32 cellular contexts compared by ENCODE assay signal in genomic region chr3:160471892-160472291, GRCh38.
"Had no signal": no experiment of that assay in that cellular context is flagged by ENCODE, and none has a peak within 500 bp of the region (broad histone marks: within the 10 kb centered on the region; RNA-seq: fewer than 3 reads in every experiment).

No MANE protein-coding gene starts in this region.

- H3K4me1 ChIP-seq: SJCRH30 had no signal

- H3K9me3 ChIP-seq: SJCRH30 had no signal

- H3K36me3 ChIP-seq: brain microvascular endothelial cell, MG63, SJCRH30 had no signal

- ATAC-seq: activated CD4-positive, alpha-beta T cell treated with anti-CD3 and anti-CD28 coated beads for 36 hours; activated CD4-positive, CD25-positive, alpha-beta regulatory T cell treated with anti-CD3 and anti-CD28 coated beads, Interleukin-2, amount 50 U/mL, for 24 hours; activated CD8-positive, alpha-beta T cell treated with anti-CD3 and anti-CD28 coated beads, Interleukin-2, amount 10 ng/mL, durations not matched to agents 7 days and 5 days; activated naive CD8-positive, alpha-beta T cell treated with anti-CD3 and anti-CD28 coated beads, Interleukin-2, amount 50 U/mL, for 24 hours; activated T-cell treated with anti-CD3 and anti-CD28 coated beads, Interleukin-2, amount 50 U/mL, for 4 hours; Panc1; WTC11 had no signal

- H3K36me3 Mint-ChIP-seq: activated naive CD4-positive, alpha-beta T cell treated with anti-CD3 and anti-CD28 coated beads, Interleukin-2, amount 10 ng/mL, durations not matched to agents 7 days and 5 days had no signal

- H3K4me3 ChIP-seq: MG63, SJCRH30, SK-N-MC had no signal

- H3K27ac ChIP-seq: brain microvascular endothelial cell, SJCRH30, SK-N-MC had no signal

- H3K27ac Mint-ChIP-seq: activated CD4-positive, alpha-beta T cell treated with anti-CD3 and anti-CD28 coated beads for 36 hours; activated CD4-positive, alpha-beta T cell treated with anti-CD3 and anti-CD28 coated beads, Interleukin-2, amount 10 ng/mL, durations not matched to agents 7 days and 5 days; activated CD8-positive, alpha-beta T cell treated with anti-CD3 and anti-CD28 coated beads, Interleukin-2, amount 10 ng/mL, durations not matched to agents 7 days and 5 days; activated naive CD4-positive, alpha-beta T cell treated with anti-CD3 and anti-CD28 coated beads, Interleukin-2, amount 10 ng/mL, durations not matched to agents 7 days and 5 days; activated naive CD8-positive, alpha-beta T cell; activated naive CD8-positive, alpha-beta T cell treated with anti-CD3 and anti-CD28 coated beads, Interleukin-2, amount 50 U/mL, for 24 hours; activated T-helper 1 cell treated with anti-CD3 and anti-CD28 coated beads, Interleukin-12 subunit alpha, Interleukin-12 subunit beta, Interleukin-2, Interleukin-4 antibody, amounts not matched to agents 30 ng/mL and 10 ng/mL and 1 ng/mL, durations not matched to agents 14 hours and 24 hours and 36 hours; T-helper 1 cell treated with Interleukin-12 subunit alpha and Interleukin-12 subunit beta and Interleukin-4 antibody, amounts not matched to agents 30 μg/mL and 1 μg/mL, for 36 hours; T-helper 2 cell treated with Interferon-gamma antibody and Interleukin-4, amounts not matched to agents 5 μg/mL and 100 μg/mL, for 36 hours; WTC11 had no signal

- H3K27me3 ChIP-seq: brain microvascular endothelial cell, MG63, SJCRH30 had no signal

- H3K4me3 Mint-ChIP-seq: activated CD4-positive, alpha-beta T cell treated with anti-CD3 and anti-CD28 coated beads for 36 hours; activated CD4-positive, alpha-beta T cell treated with anti-CD3 and anti-CD28 coated beads, Interleukin-2, amount 10 ng/mL, durations not matched to agents 7 days and 5 days; activated CD8-positive, alpha-beta T cell treated with anti-CD3 and anti-CD28 coated beads, Interleukin-2, amount 10 ng/mL, durations not matched to agents 7 days and 5 days; activated naive CD4-positive, alpha-beta T cell treated with anti-CD3 and anti-CD28 coated beads, Interleukin-2, amount 10 ng/mL, durations not matched to agents 7 days and 5 days; activated naive CD8-positive, alpha-beta T cell; activated naive CD8-positive, alpha-beta T cell treated with anti-CD3 and anti-CD28 coated beads, Interleukin-2, amount 50 U/mL, for 24 hours; activated T-cell treated with anti-CD3 and anti-CD28 coated beads, Interleukin-2, amount 50 U/mL, for 4 hours; activated T-helper 1 cell treated with anti-CD3 and anti-CD28 coated beads, Interleukin-12 subunit alpha, Interleukin-12 subunit beta, Interleukin-2, Interleukin-4 antibody, amounts not matched to agents 30 ng/mL and 10 ng/mL and 1 ng/mL, durations not matched to agents 14 hours and 24 hours and 36 hours; T-helper 1 cell treated with Interleukin-12 subunit alpha and Interleukin-12 subunit beta and Interleukin-4 antibody, amounts not matched to agents 30 μg/mL and 1 μg/mL, for 36 hours; T-helper 2 cell treated with Interferon-gamma antibody and Interleukin-4, amounts not matched to agents 5 μg/mL and 100 μg/mL, for 36 hours; WTC11 had no signal

- DNase-seq: activated CD4-positive, alpha-beta T cell treated with anti-CD3 and anti-CD28 coated beads for 36 hours; activated CD4-positive, alpha-beta T cell treated with anti-CD3 and anti-CD28 coated beads, Interleukin-2, amount 10 ng/mL, durations not matched to agents 7 days and 5 days; activated CD4-positive, alpha-beta T cell treated with anti-CD3 and anti-CD28 coated beads, Interleukin-2, amount 50 U/mL, for 48 hours; activated CD8-positive, alpha-beta T cell treated with anti-CD3 and anti-CD28 coated beads, Interleukin-2, amount 10 ng/mL, durations not matched to agents 7 days and 5 days; activated effector memory CD4-positive, alpha-beta T cell treated with Interleukin-2 at 50 U/mL for 16 hours; activated naive CD4-positive, alpha-beta T cell treated with anti-CD3 and anti-CD28 coated beads, Interleukin-2, amount 10 ng/mL, durations not matched to agents 7 days and 5 days; activated naive CD8-positive, alpha-beta T cell treated with anti-CD3 and anti-CD28 coated beads, Interleukin-2, amount 50 U/mL, for 24 hours; activated T-cell treated with anti-CD3 and anti-CD28 coated beads, Interleukin-2, amount 50 U/mL, for 4 hours; anterior cingulate cortex; brain microvascular endothelial cell; central memory CD4-positive, alpha-beta T cell; MG63; NCI-H1092; NCI-H146; NCI-H187; NCI-H2029 treated with DMSO at 0.1 percent for 48 hours; NCI-H2107; NCI-H2171; NCI-H446; NCI-H510A treated with DMSO at 0.1 percent for 48 hours; NCI-H526 treated with DMSO at 0.1 percent for 48 hours; NCI-H82; SHP77; SJCRH30 had no signal

- H3K4me1 Mint-ChIP-seq: activated CD4-positive, alpha-beta T cell treated with anti-CD3 and anti-CD28 coated beads for 36 hours; activated CD4-positive, alpha-beta T cell treated with anti-CD3 and anti-CD28 coated beads, Interleukin-2, amount 10 ng/mL, durations not matched to agents 7 days and 5 days; activated naive CD4-positive, alpha-beta T cell treated with anti-CD3 and anti-CD28 coated beads, Interleukin-2, amount 10 ng/mL, durations not matched to agents 7 days and 5 days; activated naive CD8-positive, alpha-beta T cell treated with anti-CD3 and anti-CD28 coated beads, Interleukin-2, amount 50 U/mL, for 24 hours; WTC11 had no signal
